16 cellular contexts compared by ENCODE assay signal in genomic region chr14:95891742-95892141, GRCh38. TPM values are rescaled to one million over a fixed set of nuclear protein-coding genes. Genes with fewer than 3 reads are reported as not detected.
A peak's percentile ranks its signal among the peaks of the same experiment; 100 is the strongest.
DNase-seq lines count a peak whose midpoint lies in the region; ATAC-seq and TF ChIP-seq lines count a peak whose summit lies in the region.
"Had no signal": no experiment of that assay in that cellular context is flagged by ENCODE, and none has a peak within 500 bp of the region (broad histone marks: within the 10 kb centered on the region; RNA-seq: fewer than 3 reads in every experiment).

No MANE protein-coding gene starts in this region.

- no peak overlapping the region for H3K27ac ChIP-seq in brain microvascular endothelial cell
- H3K27ac ChIP-seq: coronary artery, esophagus muscularis mucosa, uterus had no signal

- in situ Hi-C loops in Caki2 (cut with HindIII; ENCODE audit: low pct_unique_long_range_greater_than_20kb, low sequenced_read_pairs) (no loop called here), astrocyte of the cerebellum (cut with HindIII; ENCODE audit: low sequenced_read_pairs) (no loop called here), brain microvascular endothelial cell (cut with HindIII; ENCODE audit: low pct_ligation_motif_present, low sequenced_read_pairs) (no loop called here)

- DNase-seq in Caki2 (ENCODE audit: low read depth): peak; percentile 50
- peak; percentile 84 for DNase-seq in HS-5 (ENCODE audit: low read depth)
- DNase-seq in astrocyte of the cerebellum (ENCODE audit: low read depth): peak; percentile 6
- peak; percentile 88 for DNase-seq in kidney tubule cell (ENCODE audit: low spot score)
- DNase-seq in brain microvascular endothelial cell: no peak
- DNase-seq: activated CD4-positive, CD25-positive, alpha-beta regulatory T cell; activated naive CD8-positive, alpha-beta T cell treated with anti-CD3 and anti-CD28 coated beads, Interleukin-2, amount 10 ng/mL, durations not matched to agents 7 days and 5 days; NCI-H1092 treated with DMSO at 0.1 percent for 48 hours; NCI-H226; stimulated activated CD4-positive, alpha-beta T cell treated with anti-CD3 and anti-CD28 coated beads, Interleukin-4, amount 100 ng/mL, for 24 hours; uterus had no signal

- TF ChIP-seq CTCF in astrocyte of the cerebellum (IDR thresholded peaks at IDR 0.05; ENCODE audit: low read depth, low read length, missing control alignments) (no peak), brain microvascular endothelial cell (IDR thresholded peaks at IDR 0.05; ENCODE audit: low read depth, low read length, missing control alignments) (no peak)

- ATAC-seq in HG03342 (IDR thresholded peaks at IDR 0.05; ENCODE audit: unreplicated experiment) (no peak), HG02973 (IDR thresholded peaks at IDR 0.05; ENCODE audit: unreplicated experiment) (no peak)
- ATAC-seq: sciatic nerve had no signal

- H3K4me3 ChIP-seq in astrocyte of the cerebellum (ENCODE audit: low read depth, low read length) (no peak overlapping the region), brain microvascular endothelial cell (ENCODE audit: low read depth, low read length) (no peak overlapping the region)
- H3K4me3 ChIP-seq: coronary artery, esophagus muscularis mucosa, uterus had no signal

- H3K27me3 ChIP-seq in brain microvascular endothelial cell (replicated peaks): no peaks in the 10 kb centered on the region
- H3K27me3 ChIP-seq: uterus had no signal

- H3K36me3 ChIP-seq in brain microvascular endothelial cell (replicated peaks): no peaks in the 10 kb centered on the region
- H3K36me3 ChIP-seq: esophagus muscularis mucosa, uterus had no signal

RNA-seq across cellular contexts. Expression of gene TUNAR, which starts 15.1 kb away (rescaled TPM):
- 4.4 and 5.4 TPM in 2 replicates for total RNA-seq in Caki2 (2014; rRNA removed; shearing (Covaris generic); ENCODE audit: low replicate concordance)
- total RNA-seq: activated naive CD8-positive, alpha-beta T cell treated with anti-CD3 and anti-CD28 coated beads, Interleukin-2, amount 10 ng/mL, durations not matched to agents 7 days and 5 days; sciatic nerve had no signal
